ENCODE assay signal across 1 cellular context in genomic region chr17:68509151-68510057, GRCh38.
TF ChIP-seq lines count a peak whose summit lies in the region.

No MANE protein-coding gene starts in this region.

TF ChIP-seq in HepG2, 621 proteins besides CTCF, POLR2A, EP300 and RAD21 (continued from another document and continues in another):
- no peak for TF ChIP-seq ZNF878 (CRISPR knock-in tag; IDR thresholded peaks at IDR 0.05)
- peak; percentile 79 for TF ChIP-seq ZNF644 (CRISPR knock-in tag; IDR thresholded peaks at IDR 0.05; ENCODE audit: low read depth)
- peak; percentile 37 for TF ChIP-seq ZNF629 (CRISPR knock-in tag; conservative IDR thresholded peaks at IDR 0.05)
- 0 out of 2 replicates have a peak, but pooled peaks have one; percentile 10 for TF ChIP-seq FOXO4 (CRISPR knock-in tag; conservative IDR thresholded peaks at IDR 0.05)
- TF ChIP-seq RXRB (CRISPR knock-in tag; IDR thresholded peaks at IDR 0.05; ENCODE audit: borderline replicate concordance) = no peak
- TF ChIP-seq CENPBD1 (CRISPR knock-in tag; IDR thresholded peaks at IDR 0.05; ENCODE audit: borderline replicate concordance, low read depth) = no peak
- no peak for TF ChIP-seq ZBTB14 (CRISPR knock-in tag; IDR thresholded peaks at IDR 0.05)
- peak; percentile 64; the same call in 1 of the 2 replicates for TF ChIP-seq CBX5 (CRISPR knock-in tag; IDR thresholded peaks at IDR 0.05; ENCODE audit: borderline replicate concordance)
- TF ChIP-seq LCORL (IDR thresholded peaks at IDR 0.05) = no peak
- peak; percentile 53; the same call in 1 of the 2 replicates for TF ChIP-seq LCORL (CRISPR knock-in tag; IDR thresholded peaks at IDR 0.05)
- TF ChIP-seq KDM2A (CRISPR knock-in tag; IDR thresholded peaks at IDR 0.05; ENCODE audit: borderline replicate concordance, low read depth) = peak; percentile 51; the same call in 1 of the 2 replicates
- no peak for TF ChIP-seq ZNF280B (CRISPR knock-in tag; IDR thresholded peaks at IDR 0.05; ENCODE audit: borderline replicate concordance)
- TF ChIP-seq ZNF788 (CRISPR knock-in tag; IDR thresholded peaks at IDR 0.05; ENCODE audit: borderline replicate concordance) = no peak
- TF ChIP-seq NKX3-1 (CRISPR knock-in tag; IDR thresholded peaks at IDR 0.05) = 0 out of 2 replicates have a peak, but pooled peaks have one; percentile 71
- no peak; the same call in 1 of the 2 replicates for TF ChIP-seq PAX8 (CRISPR knock-in tag; IDR thresholded peaks at IDR 0.05; ENCODE audit: borderline replicate concordance)
- TF ChIP-seq ZNF276 (CRISPR knock-in tag; IDR thresholded peaks at IDR 0.05; ENCODE audit: low read depth) = no peak
- TF ChIP-seq ZNF510 (CRISPR knock-in tag; IDR thresholded peaks at IDR 0.05; ENCODE audit: low read depth) = no peak
- no peak for TF ChIP-seq ZNF572 (CRISPR knock-in tag; IDR thresholded peaks at IDR 0.05)
- peak; percentile 68; the same call in 1 of the 2 replicates for TF ChIP-seq ETV5 (CRISPR knock-in tag; IDR thresholded peaks at IDR 0.05; ENCODE audit: borderline replicate concordance)
- no peak for TF ChIP-seq ZBTB37 (CRISPR knock-in tag; IDR thresholded peaks at IDR 0.05)
- no peak for TF ChIP-seq ZNF160 (CRISPR knock-in tag; IDR thresholded peaks at IDR 0.05)
- no peak for TF ChIP-seq PRMT3 (CRISPR knock-in tag; IDR thresholded peaks at IDR 0.05; ENCODE audit: borderline replicate concordance, low read depth)
- 0 out of 2 replicates have a peak, but pooled peaks have one; percentile 16 for TF ChIP-seq ARID3A (IDR thresholded peaks at IDR 0.05; ENCODE audit: low read depth, low read length)
- no peak for TF ChIP-seq CEBPZ (IDR thresholded peaks at IDR 0.05; ENCODE audit: low read length)
- TF ChIP-seq KDM4B (CRISPR knock-in tag; IDR thresholded peaks at IDR 0.05) = no peak
- no peak for TF ChIP-seq ZNF33A (CRISPR knock-in tag; IDR thresholded peaks at IDR 0.05; ENCODE audit: borderline replicate concordance)
- no peak for TF ChIP-seq SP1 (IDR thresholded peaks at IDR 0.05)
- TF ChIP-seq SP1 (CRISPR knock-in tag; IDR thresholded peaks at IDR 0.05) = no peak
- no peak for TF ChIP-seq NONO (IDR thresholded peaks at IDR 0.05)
- TF ChIP-seq NONO (CRISPR knock-in tag; conservative IDR thresholded peaks at IDR 0.05) = no peak
- TF ChIP-seq HOXA3 (CRISPR knock-in tag; IDR thresholded peaks at IDR 0.05) = peak; percentile 49; the same call in 1 of the 2 replicates
- TF ChIP-seq ZNF503 (CRISPR knock-in tag; IDR thresholded peaks at IDR 0.05) = no peak
- no peak for TF ChIP-seq SMARCE1 (IDR thresholded peaks at IDR 0.05; ENCODE audit: borderline replicate concordance)
- TF ChIP-seq SRSF9 (IDR thresholded peaks at IDR 0.05; ENCODE audit: borderline replicate concordance, insufficient read depth, low read depth, low read length, poor library complexity, severe bottlenecking) = no peak
- TF ChIP-seq ZNF569 (CRISPR knock-in tag; IDR thresholded peaks at IDR 0.05; ENCODE audit: borderline replicate concordance) = no peak
- no peak for TF ChIP-seq ERF (CRISPR knock-in tag; IDR thresholded peaks at IDR 0.05)
- TF ChIP-seq TBX2 (CRISPR knock-in tag; IDR thresholded peaks at IDR 0.05; ENCODE audit: borderline replicate concordance) = peak; percentile 86
- no peak for TF ChIP-seq IRX3 (CRISPR knock-in tag; IDR thresholded peaks at IDR 0.05; ENCODE audit: borderline replicate concordance, low read depth)
- no peak for TF ChIP-seq KAT2B (IDR thresholded peaks at IDR 0.05; ENCODE audit: borderline replicate concordance, low read depth, low read length)
- TF ChIP-seq TOPORS (CRISPR knock-in tag; IDR thresholded peaks at IDR 0.05) = no peak
- TF ChIP-seq ZNF547 (CRISPR knock-in tag; IDR thresholded peaks at IDR 0.05) = no peak
- TF ChIP-seq ZNF275 (CRISPR knock-in tag; IDR thresholded peaks at IDR 0.05; ENCODE audit: borderline replicate concordance) = no peak
- no peak for TF ChIP-seq MBD4 (IDR thresholded peaks at IDR 0.05; ENCODE audit: borderline replicate concordance, low read length)
- TF ChIP-seq ZFP1 (CRISPR knock-in tag; IDR thresholded peaks at IDR 0.05) = no peak; the same call in 1 of the 2 replicates
- no peak for TF ChIP-seq ZNF766 (CRISPR knock-in tag; IDR thresholded peaks at IDR 0.05; ENCODE audit: borderline replicate concordance)
- TF ChIP-seq HDAC1 (CRISPR knock-in tag; IDR thresholded peaks at IDR 0.05) = no peak; the same call in 1 of the 2 replicates
- TF ChIP-seq NCOR1 (IDR thresholded peaks at IDR 0.05; ENCODE audit: borderline replicate concordance, low read length) = peak; percentile 30; the same call in 1 of the 2 replicates
- no peak for TF ChIP-seq FOSL1 (CRISPR knock-in tag; IDR thresholded peaks at IDR 0.05; ENCODE audit: borderline replicate concordance)
- no peak for TF ChIP-seq ELF4 (CRISPR knock-in tag; IDR thresholded peaks at IDR 0.05; ENCODE audit: borderline replicate concordance)
- TF ChIP-seq ZFP36L1 (CRISPR knock-in tag; IDR thresholded peaks at IDR 0.05) = no peak
